1 cellular context compared by ENCODE assay signal in genomic region chr4:183190900-183191527, GRCh38.
TF ChIP-seq lines count a peak whose summit lies in the region.

No MANE protein-coding gene starts in this region.

TF ChIP-seq in HepG2, 621 proteins besides CTCF, POLR2A, EP300 and RAD21 (continues in another document):
- peak; percentile 77; the same call in 1 of the 2 replicates for TF ChIP-seq CEBPB (IDR thresholded peaks at IDR 0.05; ENCODE audit: borderline replicate concordance, low read depth, low read length)
- no peak for TF ChIP-seq ZNF609 (CRISPR knock-in tag; IDR thresholded peaks at IDR 0.05; ENCODE audit: borderline replicate concordance)
- peak; percentile 70 for TF ChIP-seq BCL6 (CRISPR knock-in tag; IDR thresholded peaks at IDR 0.05)
- TF ChIP-seq NFE2L1 (CRISPR knock-in tag; IDR thresholded peaks at IDR 0.05; ENCODE audit: borderline replicate concordance): no peak
- peak; percentile 74 for TF ChIP-seq FOXA1 (IDR thresholded peaks at IDR 0.05)
- peak; percentile 92 for TF ChIP-seq FOXA1 (CRISPR knock-in tag; IDR thresholded peaks at IDR 0.05)
- no peak for TF ChIP-seq ZFP91 (CRISPR knock-in tag; IDR thresholded peaks at IDR 0.05; ENCODE audit: borderline replicate concordance)
- 0 out of 2 replicates have a peak, but pooled peaks have one; percentile 30 for TF ChIP-seq NFIC (IDR thresholded peaks at IDR 0.05; ENCODE audit: low read length)
- TF ChIP-seq NCOA1 (CRISPR knock-in tag; IDR thresholded peaks at IDR 0.05): no peak
- TF ChIP-seq ELF3 (CRISPR knock-in tag; IDR thresholded peaks at IDR 0.05): no peak
- no peak for TF ChIP-seq PRDM15 (CRISPR knock-in tag; IDR thresholded peaks at IDR 0.05)
- TF ChIP-seq FOXA3 (CRISPR knock-in tag; IDR thresholded peaks at IDR 0.05): peak; percentile 97
- no peak for TF ChIP-seq AHDC1 (CRISPR knock-in tag; IDR thresholded peaks at IDR 0.05; ENCODE audit: borderline replicate concordance)
- TF ChIP-seq ZSCAN31 (CRISPR knock-in tag; IDR thresholded peaks at IDR 0.05; ENCODE audit: low read depth): no peak
- TF ChIP-seq U2AF1 (optimal IDR thresholded peaks at IDR 0.05; ENCODE audit: low read depth, low read length): no peak
- peak; percentile 86 for TF ChIP-seq ARID3A (IDR thresholded peaks at IDR 0.05; ENCODE audit: low read depth, low read length)
- TF ChIP-seq GATAD2A (CRISPR knock-in tag; IDR thresholded peaks at IDR 0.05): peak; percentile 33; the same call in 1 of the 2 replicates
- peak; percentile 70 for TF ChIP-seq CEBPG (CRISPR knock-in tag; IDR thresholded peaks at IDR 0.05)
- no peak for TF ChIP-seq ZNF138 (CRISPR knock-in tag; IDR thresholded peaks at IDR 0.05; ENCODE audit: low read depth)
- TF ChIP-seq SRF (IDR thresholded peaks at IDR 0.05; ENCODE audit: low read depth, low read length): peak; percentile 98
- no peak for TF ChIP-seq ZNF431 (CRISPR knock-in tag; IDR thresholded peaks at IDR 0.05; ENCODE audit: borderline replicate concordance, low read depth)
- TF ChIP-seq USF2 (IDR thresholded peaks at IDR 0.05; ENCODE audit: low read depth, low read length): no peak
- peak; percentile 77; the same call in 1 of the 2 replicates for TF ChIP-seq USF2 (CRISPR knock-in tag; IDR thresholded peaks at IDR 0.05; ENCODE audit: borderline replicate concordance)
- no peak for TF ChIP-seq KMT2B (CRISPR knock-in tag; IDR thresholded peaks at IDR 0.05)
- TF ChIP-seq NCOA2 (CRISPR knock-in tag; IDR thresholded peaks at IDR 0.05): no peak
- peak; percentile 75; the same call in 1 of the 2 replicates for TF ChIP-seq RXRB (CRISPR knock-in tag; IDR thresholded peaks at IDR 0.05; ENCODE audit: borderline replicate concordance)
- peak; percentile 68 for TF ChIP-seq ARID5B (CRISPR knock-in tag; IDR thresholded peaks at IDR 0.05)
- no peak for TF ChIP-seq FOXP1 (IDR thresholded peaks at IDR 0.05)
- 0 out of 2 replicates have a peak, but pooled peaks have one; percentile 35 for TF ChIP-seq FOXP1 (CRISPR knock-in tag; IDR thresholded peaks at IDR 0.05)
- TF ChIP-seq ZSCAN21 (CRISPR knock-in tag; IDR thresholded peaks at IDR 0.05; ENCODE audit: borderline replicate concordance): no peak
